Comparison of ENCODE assay signal across 33 cellular contexts in the genomic region with DNA sequence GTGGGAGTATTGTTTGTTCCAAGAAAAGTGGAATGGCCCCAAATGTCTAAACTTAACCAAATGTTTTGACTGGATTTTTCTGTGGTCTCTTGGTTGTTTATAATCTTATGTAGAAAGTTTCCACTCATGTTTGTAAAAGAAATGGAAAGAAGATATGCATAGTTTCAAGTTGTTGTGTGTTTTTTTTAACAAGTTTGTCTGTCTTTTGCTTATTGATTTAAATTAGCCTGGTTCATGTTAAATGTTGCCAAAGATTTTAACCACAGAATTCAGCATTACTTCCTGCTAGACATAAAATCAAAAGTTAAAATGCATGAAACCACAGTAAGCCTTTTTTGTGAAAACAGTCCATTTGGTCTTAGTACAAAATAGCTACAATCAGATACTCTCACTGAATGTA. TPM values are rescaled to one million over a fixed set of nuclear protein-coding genes. Genes with fewer than 3 reads are reported as not detected.
A peak's percentile ranks its signal among the peaks of the same experiment; 100 is the strongest.
DNase-seq lines count a peak whose midpoint lies in the region; ATAC-seq and TF ChIP-seq lines count a peak whose summit lies in the region.
"Had no signal": no experiment of that assay in that cellular context is flagged by ENCODE, and none has a peak within 500 bp of the region (broad histone marks: within the 10 kb centered on the region; RNA-seq: fewer than 3 reads in every experiment).

No MANE protein-coding gene starts in this region.

- no peak for TF ChIP-seq CTCF in AG09319 (IDR thresholded peaks at IDR 0.05; ENCODE audit: low read depth, low read length)

- DNase-seq in AG09319 (ENCODE audit: extremely low read depth, low read depth) (peak; percentile 57), H4 (ENCODE audit: low spot score) (peak; percentile 53), adipocyte (ENCODE audit: low read depth) (peak; percentile 70), foreskin melanocyte (peak; percentile 55), superior temporal gyrus (ENCODE audit: extremely low spot score) (no peak), NCI-H524 treated with DMSO at 0.1 percent for 48 hours (lab: John Stamatoyannopoulos, UW) (no peak)
- DNase-seq: activated CD4-positive, alpha-beta T cell treated with anti-CD3 and anti-CD28 coated beads, Interleukin-2, amount 50 U/mL, for 1 hour; activated CD8-positive, alpha-beta memory T cell treated with anti-CD3 and anti-CD28 coated beads, Interleukin-2, amount 50 U/mL, for 48 hours; activated gamma-delta T cell; AML-193; amygdala; cortex of kidney; DMS153; endodermal cell; GOT3; islet precursor cell; left ventricle myocardium inferior; NCI-H1092; NCI-H1694 treated with DMSO at 0.1 percent for 48 hours; NCI-H2171 treated with DMSO at 0.1 percent for 48 hours; NCI-H526; SHP77 treated with DMSO at 0.1 percent for 48 hours; stimulated activated CD4-positive, alpha-beta T cell treated with anti-CD3 and anti-CD28 coated beads, Interleukin-4, amount 100 ng/mL, for 4 hours; stimulated activated naive CD4-positive, alpha-beta T cell; T1000; uterus; WERI-Rb-1 had no signal

- no peaks in the 10 kb centered on the region for H3K9me3 ChIP-seq in adipocyte (ENCODE audit: control insufficient read depth, low read length)
- H3K9me3 ChIP-seq: left ventricle myocardium inferior, prostate gland, uterus had no signal

- peaks cover 53% of the 10 kb centered on the region for H3K36me3 ChIP-seq in adipocyte (ENCODE audit: control insufficient read depth, insufficient read depth, low read length, severe bottlenecking)
- H3K36me3 ChIP-seq: prostate gland, uterus had no signal

- H3K27me3 ChIP-seq in adipocyte (replicated peaks; ENCODE audit: control insufficient read depth, insufficient read depth, low read length): no peaks in the 10 kb centered on the region
- H3K27me3 ChIP-seq: cardiac muscle cell, uterus had no signal

- no peak overlapping the region for H3K4me3 ChIP-seq in adipocyte (ENCODE audit: low read length)
- H3K4me3 ChIP-seq: cardiac muscle cell, left ventricle myocardium inferior, prostate gland, uterus had no signal

- ATAC-seq in HG02981 (IDR thresholded peaks at IDR 0.05; ENCODE audit: unreplicated experiment): no peak
- ATAC-seq: esophagus mucosa, Panc1, sciatic nerve had no signal

- no peaks in the 10 kb centered on the region for H3K4me1 ChIP-seq in adipocyte (ENCODE audit: control insufficient read depth, insufficient read depth, low read length)
- H3K4me1 ChIP-seq: prostate gland, uterus had no signal

- no peak overlapping the region for H3K9ac ChIP-seq in adipocyte (ENCODE audit: low read length)

RNA-seq across cellular contexts. Expression of a gene that starts 14.0 kb away (rescaled TPM):
- total RNA-seq in H4 (2014; rRNA removed; shearing (Covaris generic)): 22.5 and 28.6 TPM in 2 replicates

RNA-seq across cellular contexts. Expression of a gene that starts 14.2 kb away (rescaled TPM):
- total RNA-seq in H4 (2014; rRNA removed; shearing (Covaris generic)): 28.8 and 33.0 TPM in 2 replicates

RNA-seq across cellular contexts. Expression of a gene that starts 47.0 kb away (rescaled TPM):
- 6.7 and 10.8 TPM in 2 replicates for total RNA-seq in H4 (2014; rRNA removed; shearing (Covaris generic))

RNA-seq across cellular contexts. Expression of a gene that starts 47.7 kb away (rescaled TPM):
- total RNA-seq in H4 (2014; rRNA removed; shearing (Covaris generic)): 3.6 and 5.7 TPM in 2 replicates

RNA-seq across cellular contexts. Expression of a gene that starts 47.7 kb away (rescaled TPM):
- total RNA-seq in H4 (2014; rRNA removed; shearing (Covaris generic)): 20.7 and 38.0 TPM in 2 replicates

Comparison
In these comparisons a context has a peak if more than half of its experiments do, and no peak if none do; other contexts are left out.
1. DNase-seq: peak in AG09319 (single experiment), H4 (single experiment), adipocyte (single experiment) and foreskin melanocyte (single experiment); none in superior temporal gyrus (single experiment) and NCI-H524 treated with DMSO at 0.1 percent for 48 hours (single experiment).